In genomic region chr10:71206911-71207310, GRCh38 we compare ENCODE assay signal across 13 cellular contexts. TPM values are rescaled to one million over a fixed set of nuclear protein-coding genes. Genes with fewer than 3 reads are reported as not detected.
DNase-seq lines count a peak whose midpoint lies in the region; ATAC-seq and TF ChIP-seq lines count a peak whose summit lies in the region.
"Had no signal": no experiment of that assay in that cellular context is flagged by ENCODE, and none has a peak within 500 bp of the region (broad histone marks: within the 10 kb centered on the region; RNA-seq: fewer than 3 reads in every experiment).

No MANE protein-coding gene starts in this region.

- H3K27me3 Mint-ChIP-seq in dendritic cell treated with granulocyte-macrophage colony-stimulating factor and Interleukin-4, amounts not matched to agents 40 ng/mL and 50 ng/mL, for 4 days, result peaks cover 53% of the 10 kb centered on the region
- H3K27me3 Mint-ChIP-seq in neural crest cell (ENCODE audit: low read depth), result peaks cover 49% of the 10 kb centered on the region

- H3K27ac ChIP-seq in upper lobe of right lung, result no peak overlapping the region

- H3K9me3 Mint-ChIP-seq in dendritic cell treated with granulocyte-macrophage colony-stimulating factor and Interleukin-4, amounts not matched to agents 40 ng/mL and 50 ng/mL, for 4 days, result no peaks in the 10 kb centered on the region
- no peaks in the 10 kb centered on the region for H3K9me3 Mint-ChIP-seq in neural crest cell
- H3K9me3 Mint-ChIP-seq: CD8-positive, alpha-beta T cell had no signal

- peaks cover 5% of the 10 kb centered on the region for H3K4me1 Mint-ChIP-seq in dendritic cell treated with granulocyte-macrophage colony-stimulating factor and Interleukin-4, amounts not matched to agents 40 ng/mL and 50 ng/mL, for 4 days (ENCODE audit: low read depth)
- H3K4me1 Mint-ChIP-seq in neural crest cell, result peaks cover 13% of the 10 kb centered on the region

- no peak for TF ChIP-seq CTCF in choroid plexus epithelial cell (conservative IDR thresholded peaks at IDR 0.05; ENCODE audit: low read depth, low read length)
- no peak for TF ChIP-seq CTCF in neural crest cell (conservative IDR thresholded peaks at IDR 0.05)
- TF ChIP-seq CTCF in upper lobe of right lung (IDR thresholded peaks at IDR 0.05), result no peak

- H3K36me3 ChIP-seq in upper lobe of right lung, result no peaks in the 10 kb centered on the region

- intact Hi-C loops in dendritic cell treated with granulocyte-macrophage colony-stimulating factor and Interleukin-4, amounts not matched to agents 40 ng/mL and 50 ng/mL, for 4 days (cut with micrococcal nuclease), result no loop called here
- intact Hi-C loops in upper lobe of right lung (cut with DNase I), result loop anchor here (5.0 kb wide), 1 partner anchor 280 kb away; no protein-coding TSS in a partner anchor

- peak overlapping the region; percentile 5 for H3K27ac Mint-ChIP-seq in dendritic cell treated with granulocyte-macrophage colony-stimulating factor and Interleukin-4, amounts not matched to agents 40 ng/mL and 50 ng/mL, for 4 days
- H3K27ac Mint-ChIP-seq in neural crest cell (ENCODE audit: unreplicated experiment), result peak overlapping the region; percentile 35
- H3K27ac Mint-ChIP-seq: CD14-positive monocyte; CD8-positive, alpha-beta T cell had no signal

- H3K4me1 ChIP-seq in upper lobe of right lung, result peaks cover 8% of the 10 kb centered on the region

- H3K36me3 Mint-ChIP-seq in dendritic cell treated with granulocyte-macrophage colony-stimulating factor and Interleukin-4, amounts not matched to agents 40 ng/mL and 50 ng/mL, for 4 days (ENCODE audit: low read depth), result no peaks in the 10 kb centered on the region
- H3K36me3 Mint-ChIP-seq in neural crest cell (ENCODE audit: low read depth), result no peaks in the 10 kb centered on the region
- H3K36me3 Mint-ChIP-seq: CD8-positive, alpha-beta T cell had no signal

- H3K9me3 ChIP-seq in upper lobe of right lung, result no peaks in the 10 kb centered on the region

- H3K27me3 ChIP-seq in upper lobe of right lung, result peaks cover 16% of the 10 kb centered on the region

- DNase-seq in choroid plexus epithelial cell (ENCODE audit: low read depth) (peak; percentile 22), neural crest cell (ENCODE audit: low read depth, low spot score) (no peak), upper lobe of right lung (peak; percentile 38), NCI-H69 (lab: John Stamatoyannopoulos, UW) (no peak), cerebellum (ENCODE audit: low spot score) (no peak)
- DNase-seq: CD8-positive, alpha-beta T cell; COR-L47; DMS153; DMS79 treated with DMSO at 0.1 percent for 48 hours; EL had no signal

- no peak for ATAC-seq in upper lobe of right lung
- ATAC-seq: CD8-positive, alpha-beta T cell; HCT116 had no signal

- H3K4me3 ChIP-seq in choroid plexus epithelial cell (ENCODE audit: low read depth, low read length), result no peak overlapping the region
- H3K4me3 ChIP-seq in upper lobe of right lung, result no peak overlapping the region

- no peak overlapping the region for H3K4me3 Mint-ChIP-seq in dendritic cell treated with granulocyte-macrophage colony-stimulating factor and Interleukin-4, amounts not matched to agents 40 ng/mL and 50 ng/mL, for 4 days
- H3K4me3 Mint-ChIP-seq in neural crest cell, result peak overlapping the region; percentile 23
- H3K4me3 Mint-ChIP-seq: CD14-positive monocyte; CD8-positive, alpha-beta T cell had no signal

RNA-seq across cellular contexts. Expression of gene UNC5B, which starts 5.5 kb away (rescaled TPM):
- total RNA-seq in neural crest cell (1.3 TPM in 2 replicates), upper lobe of right lung (16.0 TPM), cerebellum (10.7 TPM)

Comparison
In these comparisons a context has a peak if more than half of its experiments do, and no peak if none do; other contexts are left out.
1. DNase-seq: peak in choroid plexus epithelial cell (single experiment) and upper lobe of right lung (single experiment); none in neural crest cell (single experiment), NCI-H69 (single experiment) and cerebellum (single experiment).